ENCODE assay signal across 2 cellular contexts in genomic region chr3:22296641-22297040, GRCh38.
TF ChIP-seq lines count a peak whose summit lies in the region.

No MANE protein-coding gene starts in this region.

TF ChIP-seq in SK-N-SH, 30 proteins besides CTCF, POLR2A, EP300 and RAD21 (continued from another document):
- no peak for TF ChIP-seq RCOR1 (IDR thresholded peaks at IDR 0.05; ENCODE audit: low read length)
- TF ChIP-seq, protein P1, sequence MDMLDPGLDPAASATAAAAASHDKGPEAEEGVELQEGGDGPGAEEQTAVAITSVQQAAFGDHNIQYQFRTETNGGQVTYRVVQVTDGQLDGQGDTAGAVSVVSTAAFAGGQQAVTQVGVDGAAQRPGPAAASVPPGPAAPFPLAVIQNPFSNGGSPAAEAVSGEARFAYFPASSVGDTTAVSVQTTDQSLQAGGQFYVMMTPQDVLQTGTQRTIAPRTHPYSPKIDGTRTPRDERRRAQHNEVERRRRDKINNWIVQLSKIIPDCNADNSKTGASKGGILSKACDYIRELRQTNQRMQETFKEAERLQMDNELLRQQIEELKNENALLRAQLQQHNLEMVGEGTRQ (IDR thresholded peaks at IDR 0.05; ENCODE audit: borderline replicate concordance, low read depth, low read length), result no peak
TF ChIP-seq in SK-N-SH: peak in this region for 0.

TF ChIP-seq in SK-N-SH treated with all-trans-retinoic acid at 6 μM for 48 hours, 23 proteins besides CTCF, POLR2A, EP300 and RAD21 (continued from another document):
- TF ChIP-seq, protein P2, sequence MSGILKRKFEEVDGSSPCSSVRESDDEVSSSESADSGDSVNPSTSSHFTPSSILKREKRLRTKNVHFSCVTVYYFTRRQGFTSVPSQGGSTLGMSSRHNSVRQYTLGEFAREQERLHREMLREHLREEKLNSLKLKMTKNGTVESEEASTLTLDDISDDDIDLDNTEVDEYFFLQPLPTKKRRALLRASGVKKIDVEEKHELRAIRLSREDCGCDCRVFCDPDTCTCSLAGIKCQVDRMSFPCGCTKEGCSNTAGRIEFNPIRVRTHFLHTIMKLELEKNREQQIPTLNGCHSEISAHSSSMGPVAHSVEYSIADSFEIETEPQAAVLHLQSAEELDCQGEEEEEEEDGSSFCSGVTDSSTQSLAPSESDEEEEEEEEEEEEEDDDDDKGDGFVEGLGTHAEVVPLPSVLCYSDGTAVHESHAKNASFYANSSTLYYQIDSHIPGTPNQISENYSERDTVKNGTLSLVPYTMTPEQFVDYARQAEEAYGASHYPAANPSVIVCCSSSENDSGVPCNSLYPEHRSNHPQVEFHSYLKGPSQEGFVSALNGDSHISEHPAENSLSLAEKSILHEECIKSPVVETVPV (CRISPR knock-in tag; IDR thresholded peaks at IDR 0.05), result no peak
